Comparison of ENCODE assay signal across 1 cellular context in genomic region chr17:17847726-17848125, GRCh38.
TF ChIP-seq lines count a peak whose summit lies in the region.

No MANE protein-coding gene starts in this region.

TF ChIP-seq in SK-N-SH treated with all-trans-retinoic acid at 6 μM for 48 hours, 23 proteins besides CTCF, POLR2A, EP300 and RAD21 (continued from another document):
- TF ChIP-seq POU6F1 (CRISPR knock-in tag; IDR thresholded peaks at IDR 0.05; ENCODE audit: borderline replicate concordance, low read depth), result no peak
- TF ChIP-seq TCF4 (CRISPR knock-in tag; IDR thresholded peaks at IDR 0.05; ENCODE audit: borderline replicate concordance), result no peak
- TF ChIP-seq ISL1 (CRISPR knock-in tag; IDR thresholded peaks at IDR 0.05), result no peak
- no peak for TF ChIP-seq ZNF565 (CRISPR knock-in tag; conservative IDR thresholded peaks at IDR 0.05; ENCODE audit: low read depth)
TF ChIP-seq in SK-N-SH treated with all-trans-retinoic acid at 6 μM for 48 hours: peak in this region for 0.
